In the genomic region with DNA sequence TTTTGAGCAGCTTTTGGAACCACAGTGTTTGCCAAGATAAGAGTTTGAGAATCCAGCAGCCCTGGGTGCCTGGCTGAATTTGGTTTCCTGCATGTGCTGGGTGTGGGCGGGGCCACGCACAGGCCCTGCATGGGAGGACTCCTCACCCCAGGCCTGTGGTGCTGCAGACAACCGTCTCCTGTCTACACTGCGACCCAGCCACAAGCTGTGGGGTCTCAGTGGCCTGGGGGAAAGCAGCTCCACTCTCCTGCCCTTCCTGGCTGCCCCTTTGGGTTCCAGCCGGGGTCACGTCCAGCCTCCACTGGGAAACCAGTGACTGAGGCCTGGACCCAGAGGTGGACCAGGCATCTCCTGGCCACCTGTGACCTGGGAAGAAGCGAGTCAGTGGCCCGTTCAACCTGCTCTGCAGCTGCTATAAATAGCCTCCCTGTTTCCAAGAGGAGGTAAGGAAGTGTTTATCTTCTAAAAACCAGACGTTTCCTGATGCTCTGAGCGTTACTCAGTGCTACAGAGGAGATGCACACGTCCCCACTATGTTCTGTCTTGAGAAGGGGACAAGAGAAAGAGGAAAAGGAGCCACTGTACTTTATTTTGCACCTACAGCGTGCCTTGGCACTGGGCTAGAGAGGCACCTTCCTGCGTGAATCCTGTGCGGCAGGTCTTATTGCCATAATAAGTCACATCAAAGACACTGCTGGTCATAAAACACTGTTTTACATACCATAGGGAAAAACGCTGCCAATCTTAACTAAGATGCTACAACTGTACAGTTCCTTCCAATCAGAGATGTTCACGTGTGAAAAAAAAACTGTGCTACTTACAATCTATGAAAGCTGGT, we compare ENCODE assay signal across 10 cellular contexts. TPM values are rescaled to one million over a fixed set of nuclear protein-coding genes. Genes with fewer than 3 reads are reported as not detected.
DNase-seq lines count a peak whose midpoint lies in the region; ATAC-seq and TF ChIP-seq lines count a peak whose summit lies in the region.
"Had no signal": no experiment of that assay in that cellular context is flagged by ENCODE, and none has a peak within 500 bp of the region (broad histone marks: within the 10 kb centered on the region; RNA-seq: fewer than 3 reads in every experiment).

No MANE protein-coding gene starts in this region.

- H3K4me1 ChIP-seq in SK-N-SH (ENCODE audit: control insufficient read depth in 1 of 2, insufficient read depth in 2 of 2, low read depth in 1 of 2, low read length in 1 of 2): peaks cover 0 to 24% of the 10 kb centered on the region in 2 experiments; a peak in 2 of 4 replicates
- H3K4me1 ChIP-seq: A549 had no signal

- intact Hi-C loops in left colon (cut with DNase I, micrococcal nuclease): no loop called here

- H3K27me3 ChIP-seq in SK-N-SH (ENCODE audit: insufficient read depth): no peaks in the 10 kb centered on the region

- no peak overlapping the region for H2AFZ ChIP-seq in SK-N-SH (ENCODE audit: low read depth)

- H3K9me2 ChIP-seq in SK-N-SH: no peaks in the 10 kb centered on the region

- H3K4me2 ChIP-seq in SK-N-SH: no peak overlapping the region
- H3K4me2 ChIP-seq: A549 had no signal

- peaks cover 12% of the 10 kb centered on the region for H3K27me3 Mint-ChIP-seq in type B pancreatic cell

- H3K4me3 ChIP-seq in SK-N-SH (ENCODE audit: low read depth in 2 of 2, low read length in 1 of 2): no peak overlapping the region
- H3K4me3 ChIP-seq: A549 had no signal

- TF ChIP-seq CTCF in SK-N-SH (IDR thresholded peaks at IDR 0.05) (no peak), type B pancreatic cell (conservative IDR thresholded peaks at IDR 0.05) (no peak)

- H3K9me3 ChIP-seq in SK-N-SH: no peaks in the 10 kb centered on the region
- H3K9me3 ChIP-seq: A549 had no signal

- TF ChIP-seq EP300 in SK-N-SH (IDR thresholded peaks at IDR 0.05; ENCODE audit: borderline replicate concordance in 1 of 2, low read depth in 1 of 2, low read length in 1 of 2): no peak

- ATAC-seq in SK-N-SH treated with all-trans-retinoic acid at 6 μM for 48 hours: no peak
- peak; percentile 68 for ATAC-seq in left colon
- ATAC-seq in HG03159 (IDR thresholded peaks at IDR 0.05; ENCODE audit: unreplicated experiment): no peak

- H4K20me1 ChIP-seq in SK-N-SH (ENCODE audit: insufficient read depth): no peaks in the 10 kb centered on the region

- WGBS in SK-N-SH (ENCODE audit: low lambda C conversion rate): 86% methylated on average over 16 of the region's 16 CpGs

- H3K36me3 Mint-ChIP-seq in type B pancreatic cell: peaks cover 4% of the 10 kb centered on the region

- CTCF ChIA-PET in SK-N-SH (lab: Yijun Ruan, JAX): interaction anchor here (0.7 to 5.6 kb wide), 5 partner anchors 8 to 210 kb away, joined by 3 to 44 read pairs (median 3); a partner anchor contains a TSS

- no peak overlapping the region for H3K9ac ChIP-seq in SK-N-SH

- peaks cover 16% of the 10 kb centered on the region for H3K4me1 Mint-ChIP-seq in type B pancreatic cell (ENCODE audit: unreplicated experiment)

- H3K79me2 ChIP-seq in SK-N-SH (ENCODE audit: insufficient read depth): no peaks in the 10 kb centered on the region

- peak; percentile 68 for DNase-seq in SK-N-SH
- peak; percentile 29 to 41 for DNase-seq in activated T-cell treated with anti-CD3 and anti-CD28 coated beads, Interleukin-2, amount 50 U/mL, for 48 hours
- DNase-seq in left colon: peak in 1 of 2 donors; percentile 62
- DNase-seq in type B pancreatic cell (ENCODE audit: extremely low spot score, unreplicated experiment): no peak
- no peak for DNase-seq in globus pallidus (ENCODE audit: low spot score)
- DNase-seq in SW 1271 (lab: John Stamatoyannopoulos, UW): no peak

- H3F3A ChIP-seq in SK-N-SH (replicated peaks; ENCODE audit: insufficient read depth): no peaks in the 10 kb centered on the region

- peak overlapping the region in 1 of 2 experiments; percentile 62; a peak in 1 of 4 replicates for H3K27ac ChIP-seq in SK-N-SH (ENCODE audit: low read depth in 2 of 2, low read length in 1 of 2)
- H3K27ac ChIP-seq: A549 had no signal

- peak overlapping the region; percentile 87 for H3K27ac Mint-ChIP-seq in type B pancreatic cell

- no peak for TF ChIP-seq RAD21 in SK-N-SH (IDR thresholded peaks at IDR 0.05; ENCODE audit: low read length)

- no peaks in the 10 kb centered on the region for H3K9me3 Mint-ChIP-seq in type B pancreatic cell
- H3K9me3 Mint-ChIP-seq: nephron had no signal

- POLR2A ChIA-PET in SK-N-SH (lab: Yijun Ruan, JAX): interaction anchor here (0.5 kb wide), 1 partner anchor 161 kb away, joined by 3 read pairs; no protein-coding TSS in a partner anchor

- no peak overlapping the region for H3K4me3 Mint-ChIP-seq in type B pancreatic cell
- H3K4me3 Mint-ChIP-seq: nephron had no signal

- no peaks in the 10 kb centered on the region for H3K36me3 ChIP-seq in SK-N-SH (replicated peaks in 1 of 2; ENCODE audit: control insufficient read depth in 1 of 2, insufficient read depth in 2 of 2, low read length in 1 of 2)

TF ChIP-seq in SK-N-SH, 30 proteins besides CTCF, POLR2A, EP300 and RAD21 (continues in another document):
- TF ChIP-seq, protein P1, sequence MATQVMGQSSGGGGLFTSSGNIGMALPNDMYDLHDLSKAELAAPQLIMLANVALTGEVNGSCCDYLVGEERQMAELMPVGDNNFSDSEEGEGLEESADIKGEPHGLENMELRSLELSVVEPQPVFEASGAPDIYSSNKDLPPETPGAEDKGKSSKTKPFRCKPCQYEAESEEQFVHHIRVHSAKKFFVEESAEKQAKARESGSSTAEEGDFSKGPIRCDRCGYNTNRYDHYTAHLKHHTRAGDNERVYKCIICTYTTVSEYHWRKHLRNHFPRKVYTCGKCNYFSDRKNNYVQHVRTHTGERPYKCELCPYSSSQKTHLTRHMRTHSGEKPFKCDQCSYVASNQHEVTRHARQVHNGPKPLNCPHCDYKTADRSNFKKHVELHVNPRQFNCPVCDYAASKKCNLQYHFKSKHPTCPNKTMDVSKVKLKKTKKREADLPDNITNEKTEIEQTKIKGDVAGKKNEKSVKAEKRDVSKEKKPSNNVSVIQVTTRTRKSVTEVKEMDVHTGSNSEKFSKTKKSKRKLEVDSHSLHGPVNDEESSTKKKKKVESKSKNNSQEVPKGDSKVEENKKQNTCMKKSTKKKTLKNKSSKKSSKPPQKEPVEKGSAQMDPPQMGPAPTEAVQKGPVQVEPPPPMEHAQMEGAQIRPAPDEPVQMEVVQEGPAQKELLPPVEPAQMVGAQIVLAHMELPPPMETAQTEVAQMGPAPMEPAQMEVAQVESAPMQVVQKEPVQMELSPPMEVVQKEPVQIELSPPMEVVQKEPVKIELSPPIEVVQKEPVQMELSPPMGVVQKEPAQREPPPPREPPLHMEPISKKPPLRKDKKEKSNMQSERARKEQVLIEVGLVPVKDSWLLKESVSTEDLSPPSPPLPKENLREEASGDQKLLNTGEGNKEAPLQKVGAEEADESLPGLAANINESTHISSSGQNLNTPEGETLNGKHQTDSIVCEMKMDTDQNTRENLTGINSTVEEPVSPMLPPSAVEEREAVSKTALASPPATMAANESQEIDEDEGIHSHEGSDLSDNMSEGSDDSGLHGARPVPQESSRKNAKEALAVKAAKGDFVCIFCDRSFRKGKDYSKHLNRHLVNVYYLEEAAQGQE (IDR thresholded peaks at IDR 0.05; ENCODE audit: low read depth, low read length): no peak
- no peak for TF ChIP-seq SIN3A (IDR thresholded peaks at IDR 0.05; ENCODE audit: borderline replicate concordance, low read depth, low read length)
- no peak for TF ChIP-seq GATA2 (CRISPR knock-in tag; IDR thresholded peaks at IDR 0.05)
- no peak for TF ChIP-seq RCOR1 (IDR thresholded peaks at IDR 0.05; ENCODE audit: low read length)

TF ChIP-seq in SK-N-SH treated with all-trans-retinoic acid at 6 μM for 48 hours, 23 proteins besides CTCF, POLR2A, EP300 and RAD21 (continues in another document):
- TF ChIP-seq PPARA (CRISPR knock-in tag; IDR thresholded peaks at IDR 0.05; ENCODE audit: borderline replicate concordance): no peak
- TF ChIP-seq, protein P2, sequence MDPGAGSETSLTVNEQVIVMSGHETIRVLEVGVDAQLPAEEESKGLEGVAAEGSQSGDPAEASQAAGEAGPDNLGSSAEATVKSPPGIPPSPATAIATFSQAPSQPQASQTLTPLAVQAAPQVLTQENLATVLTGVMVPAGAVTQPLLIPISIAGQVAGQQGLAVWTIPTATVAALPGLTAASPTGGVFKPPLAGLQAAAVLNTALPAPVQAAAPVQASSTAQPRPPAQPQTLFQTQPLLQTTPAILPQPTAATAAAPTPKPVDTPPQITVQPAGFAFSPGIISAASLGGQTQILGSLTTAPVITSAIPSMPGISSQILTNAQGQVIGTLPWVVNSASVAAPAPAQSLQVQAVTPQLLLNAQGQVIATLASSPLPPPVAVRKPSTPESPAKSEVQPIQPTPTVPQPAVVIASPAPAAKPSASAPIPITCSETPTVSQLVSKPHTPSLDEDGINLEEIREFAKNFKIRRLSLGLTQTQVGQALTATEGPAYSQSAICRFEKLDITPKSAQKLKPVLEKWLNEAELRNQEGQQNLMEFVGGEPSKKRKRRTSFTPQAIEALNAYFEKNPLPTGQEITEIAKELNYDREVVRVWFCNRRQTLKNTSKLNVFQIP (CRISPR knock-in tag; IDR thresholded peaks at IDR 0.05; ENCODE audit: borderline replicate concordance, low read depth): no peak
- no peak for TF ChIP-seq ZNF70 (CRISPR knock-in tag; IDR thresholded peaks at IDR 0.05)
- TF ChIP-seq SNAI2 (CRISPR knock-in tag; IDR thresholded peaks at IDR 0.05): no peak
- TF ChIP-seq, protein P3, sequence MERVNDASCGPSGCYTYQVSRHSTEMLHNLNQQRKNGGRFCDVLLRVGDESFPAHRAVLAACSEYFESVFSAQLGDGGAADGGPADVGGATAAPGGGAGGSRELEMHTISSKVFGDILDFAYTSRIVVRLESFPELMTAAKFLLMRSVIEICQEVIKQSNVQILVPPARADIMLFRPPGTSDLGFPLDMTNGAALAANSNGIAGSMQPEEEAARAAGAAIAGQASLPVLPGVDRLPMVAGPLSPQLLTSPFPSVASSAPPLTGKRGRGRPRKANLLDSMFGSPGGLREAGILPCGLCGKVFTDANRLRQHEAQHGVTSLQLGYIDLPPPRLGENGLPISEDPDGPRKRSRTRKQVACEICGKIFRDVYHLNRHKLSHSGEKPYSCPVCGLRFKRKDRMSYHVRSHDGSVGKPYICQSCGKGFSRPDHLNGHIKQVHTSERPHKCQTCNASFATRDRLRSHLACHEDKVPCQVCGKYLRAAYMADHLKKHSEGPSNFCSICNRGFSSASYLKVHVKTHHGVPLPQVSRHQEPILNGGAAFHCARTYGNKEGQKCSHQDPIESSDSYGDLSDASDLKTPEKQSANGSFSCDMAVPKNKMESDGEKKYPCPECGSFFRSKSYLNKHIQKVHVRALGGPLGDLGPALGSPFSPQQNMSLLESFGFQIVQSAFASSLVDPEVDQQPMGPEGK (CRISPR knock-in tag; IDR thresholded peaks at IDR 0.05; ENCODE audit: borderline replicate concordance): no peak

RNA-seq across cellular contexts. Expression of a gene that starts 47.9 kb away (rescaled TPM):
- polyA plus RNA-seq in SK-N-SH (2012; rRNA removed): 2.2 and 2.8 TPM in 2 replicates
- 1.8 and 2.8 TPM in 2 replicates for polyA plus RNA-seq in SK-N-SH (2012; cell fraction: cytosol; rRNA removed)
- 6.2 and 7.7 TPM in 2 replicates for polyA plus RNA-seq in SK-N-SH (2012; cell fraction: nucleus; rRNA removed)
- total RNA-seq in left colon (10 to 100 TPM; 60.5 to 90.8 TPM), type B pancreatic cell (ENCODE audit: low replicate concordance) (6.2 and 7.6 TPM in 2 replicates)

Comparison
In these comparisons a context has a peak if more than half of its experiments do, and no peak if none do; other contexts are left out.
1. DNase-seq: peak in SK-N-SH (single experiment) and activated T-cell treated with anti-CD3 and anti-CD28 coated beads, Interleukin-2, amount 50 U/mL, for 48 hours (2 of 2); none in type B pancreatic cell (single experiment), globus pallidus (single experiment) and SW 1271 (0 of 2).